In genomic region chr19:13063461-13064091, GRCh38 we compare ENCODE assay signal across 12 cellular contexts.
DNase-seq lines count a peak whose midpoint lies in the region; ATAC-seq and TF ChIP-seq lines count a peak whose summit lies in the region.
"Had no signal": no experiment of that assay in that cellular context is flagged by ENCODE, and none has a peak within 500 bp of the region (broad histone marks: within the 10 kb centered on the region; RNA-seq: fewer than 3 reads in every experiment).

No MANE protein-coding gene starts in this region.

- peak overlapping the region; percentile 1 for H3K4me3 ChIP-seq in coronary artery

- ATAC-seq in GM18868 (IDR thresholded peaks at IDR 0.05; ENCODE audit: unreplicated experiment) (no peak), GM19324 (IDR thresholded peaks at IDR 0.05; ENCODE audit: low FRiP score, unreplicated experiment) (no peak), GM21723 (IDR thresholded peaks at IDR 0.05; ENCODE audit: unreplicated experiment) (no peak)

- H3K27ac ChIP-seq in coronary artery (peak overlapping the region; percentile 69 to 90), substantia nigra (ENCODE audit: low read depth, low read length, poor library complexity, severe bottlenecking) (peak overlapping the region; percentile 99)

- DNase-seq in EH (ENCODE audit: low read depth) (peak; percentile 36), coronary artery (ENCODE audit: low spot score) (peak; percentile 87), medulla oblongata (ENCODE audit: extremely low spot score) (peak; percentile 80), substantia nigra (lab: John Stamatoyannopoulos, UW) (peak in 21 of 49 donors; percentile 25 to 78 (median 58)), RKO (ENCODE audit: low spot score) (no peak)
- DNase-seq: activated CD4-positive, alpha-beta T cell treated with anti-CD3 and anti-CD28 coated beads, Interleukin-2, amount 50 U/mL, for 1 hour; midbrain; NCI-H82; posterior cingulate gyrus had no signal

- TF ChIP-seq CTCF in coronary artery (IDR thresholded peaks at IDR 0.05): no peak
